ENCODE assay signal across 23 cellular contexts in the genomic region with DNA sequence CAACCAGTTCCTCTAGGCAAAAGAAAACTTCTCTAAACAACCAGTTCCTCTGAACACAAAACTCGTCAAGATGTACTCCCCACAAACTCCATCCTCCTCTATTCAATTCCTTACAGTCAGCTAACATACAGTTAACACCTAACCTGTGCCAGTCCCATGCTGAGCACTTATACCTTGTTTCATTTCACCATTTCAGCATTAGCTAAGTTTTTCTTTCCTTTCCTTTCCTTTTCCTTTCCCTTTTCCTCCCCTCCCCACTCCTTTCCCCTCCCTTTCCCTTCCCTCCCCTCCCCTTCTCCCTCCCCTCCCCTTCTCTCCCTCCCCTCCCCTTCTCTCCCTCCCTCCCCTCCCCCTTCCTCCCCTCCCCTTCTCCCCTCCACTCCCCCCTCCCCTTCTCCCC. TPM values are rescaled to one million over a fixed set of nuclear protein-coding genes. Genes with fewer than 3 reads are reported as not detected.
A peak's percentile ranks its signal among the peaks of the same experiment; 100 is the strongest.
DNase-seq lines count a peak whose midpoint lies in the region; ATAC-seq, FAIRE-seq and TF ChIP-seq lines count a peak whose summit lies in the region.
"Had no signal": no experiment of that assay in that cellular context is flagged by ENCODE, and none has a peak within 500 bp of the region (broad histone marks: within the 10 kb centered on the region; RNA-seq: fewer than 3 reads in every experiment).

No MANE protein-coding gene starts in this region.

- TF ChIP-seq POLR2A in HepG2 (IDR thresholded peaks at IDR 0.05; ENCODE audit: insufficient read depth in 1 of 2, low read depth in 2 of 2, low read length in 2 of 2) (no peak), right lobe of liver (IDR thresholded peaks at IDR 0.05) (no peak)

- no peaks in the 10 kb centered on the region for H3K4me1 Mint-ChIP-seq in central memory CD8-positive, alpha-beta T cell
- H3K4me1 Mint-ChIP-seq in stimulated activated memory B cell treated with anti-CD40 and anti-IgM and Interleukin-4, amounts not matched to agents 10 μg/mL and 1 μg/mL and 100 μg/mL, for 72 hours = no peaks in the 10 kb centered on the region

- H3K36me3 Mint-ChIP-seq in central memory CD8-positive, alpha-beta T cell (ENCODE audit: insufficient read depth) = peaks cover 16% of the 10 kb centered on the region
- peaks cover 36% of the 10 kb centered on the region for H3K36me3 Mint-ChIP-seq in stimulated activated memory B cell treated with anti-CD40 and anti-IgM and Interleukin-4, amounts not matched to agents 10 μg/mL and 1 μg/mL and 100 μg/mL, for 72 hours

- peak overlapping the region; percentile 49 for H3K27ac Mint-ChIP-seq in central memory CD8-positive, alpha-beta T cell (ENCODE audit: low read depth)
- peak overlapping the region; percentile 53 for H3K27ac Mint-ChIP-seq in stimulated activated memory B cell treated with anti-CD40 and anti-IgM and Interleukin-4, amounts not matched to agents 10 μg/mL and 1 μg/mL and 100 μg/mL, for 72 hours
- H3K27ac Mint-ChIP-seq: CD4-positive, alpha-beta T cell had no signal

- H3K27ac ChIP-seq in HepG2 (ENCODE audit: extremely low read length, insufficient read depth, low read length) = no peak overlapping the region
- no peak overlapping the region for H3K27ac ChIP-seq in right lobe of liver
- H3K27ac ChIP-seq: 22Rv1; BLaER1 treated with 17β-estradiol and CSF1 and Interleukin-3, amounts not matched to agents 10 nM and 100 nM had no signal

- DNase-seq in HepG2 (ENCODE audit: low spot score) (no peak), right lobe of liver (no peak), medulla oblongata (ENCODE audit: extremely low spot score) (no peak), NK-92 (lab: John Stamatoyannopoulos, UW; ENCODE audit: unreplicated experiment) (no peak)
- DNase-seq in central memory CD8-positive, alpha-beta T cell (ENCODE audit: low spot score in 2 of 2) = no peak
- DNase-seq: ACHN; AML-193; BE2C; Calu3; CD4-positive, alpha-beta T cell; COR-L47; DMS53; DMS79 treated with DMSO at 0.1 percent for 48 hours; GF-D8; GOT3; HCEC 1CT had no signal

- TF ChIP-seq EP300 in HepG2 (IDR thresholded peaks at IDR 0.05; ENCODE audit: low read depth in 2 of 2, low read length in 2 of 2) (no peak), HepG2 (CRISPR knock-in tag; IDR thresholded peaks at IDR 0.05; ENCODE audit: borderline replicate concordance) (no peak)

- 12% methylated on average over 1 of the region's 1 CpG for WGBS in HepG2 (ENCODE audit: low lambda C conversion rate)
- 80% methylated on average over 1 of the region's 1 CpG for whole genome bisulfite sequencing in right lobe of liver (ENCODE audit: insufficient coverage, low coverage, low lambda C conversion rate, missing lambda C conversion rate)

- no peak for FAIRE-seq in HepG2 (lab: Jason Lieb, UNC)
- FAIRE-seq: A204.1, GM12891, H54 had no signal

- H2AFZ ChIP-seq in HepG2 (ENCODE audit: low read length) = no peak overlapping the region

- no peaks in the 10 kb centered on the region for H4K20me1 ChIP-seq in HepG2 (ENCODE audit: insufficient read depth, low read length)
- H4K20me1 ChIP-seq: BLaER1 treated with 17β-estradiol and CSF1 and Interleukin-3, amounts not matched to agents 10 nM and 100 nM had no signal

- H3K4me3 ChIP-seq in HepG2 (replicated peaks in 1 of 3; ENCODE audit: insufficient read depth in 1 of 3, low read depth in 2 of 3, low read length in 3 of 3) = no peak overlapping the region
- no peak overlapping the region for H3K4me3 ChIP-seq in right lobe of liver
- H3K4me3 ChIP-seq: BLaER1 treated with 17β-estradiol and CSF1 and Interleukin-3, amounts not matched to agents 10 nM and 100 nM had no signal

- H3K36me3 ChIP-seq in HepG2 (replicated peaks in 1 of 2; ENCODE audit: control insufficient read depth in 1 of 2, insufficient read depth in 2 of 2, low read length in 2 of 2) (no peaks in the 10 kb centered on the region), right lobe of liver (peaks cover 0 to 3% (median 0%) of the 10 kb centered on the region in 4 donors)
- H3K36me3 ChIP-seq: BE2C had no signal

- H3K9me3 ChIP-seq in HepG2 (ENCODE audit: low read length) (no peaks in the 10 kb centered on the region), right lobe of liver (no peaks in the 10 kb centered on the region)
- H3K9me3 ChIP-seq: BE2C; BLaER1 treated with 17β-estradiol and CSF1 and Interleukin-3, amounts not matched to agents 10 nM and 100 nM had no signal

- BruUV-seq in HepG2 (replicated peaks; lab: Mats Ljungman, UMichigan) = no TSS peak

- no peak overlapping the region for H3K4me2 ChIP-seq in HepG2 (ENCODE audit: low read depth, low read length)
- H3K4me2 ChIP-seq: BLaER1 treated with 17β-estradiol and CSF1 and Interleukin-3, amounts not matched to agents 10 nM and 100 nM had no signal

- POLR2A ChIA-PET in HepG2 (lab: Yijun Ruan, JAX) = no interaction called here

- intact Hi-C loops in HepG2 (cut with micrococcal nuclease; ENCODE audit: unreplicated experiment) (no loop called here), right lobe of liver (cut with DNase I) (no loop called here)

- TF ChIP-seq CTCF in HepG2 (CRISPR knock-in tag; IDR thresholded peaks at IDR 0.05) = no peak
- TF ChIP-seq CTCF in right lobe of liver (IDR thresholded peaks at IDR 0.05) = no peak

- no peaks in the 10 kb centered on the region for H3K9me3 Mint-ChIP-seq in central memory CD8-positive, alpha-beta T cell
- H3K9me3 Mint-ChIP-seq in stimulated activated memory B cell treated with anti-CD40 and anti-IgM and Interleukin-4, amounts not matched to agents 10 μg/mL and 1 μg/mL and 100 μg/mL, for 72 hours = no peaks in the 10 kb centered on the region
- H3K9me3 Mint-ChIP-seq: CD4-positive, alpha-beta T cell had no signal

- TF ChIP-seq RAD21 in HepG2 (CRISPR knock-in tag; IDR thresholded peaks at IDR 0.05) = no peak

- no peaks in the 10 kb centered on the region for H3K27me3 Mint-ChIP-seq in central memory CD8-positive, alpha-beta T cell
- H3K27me3 Mint-ChIP-seq in stimulated activated memory B cell treated with anti-CD40 and anti-IgM and Interleukin-4, amounts not matched to agents 10 μg/mL and 1 μg/mL and 100 μg/mL, for 72 hours = no peaks in the 10 kb centered on the region
- H3K27me3 Mint-ChIP-seq: CD4-positive, alpha-beta T cell had no signal

- ATAC-seq in HepG2 (no peak), right lobe of liver (no peak)
- no peak for ATAC-seq in central memory CD8-positive, alpha-beta T cell (replicated peaks; ENCODE audit: extremely low read depth, poor library complexity, severe bottlenecking)
- ATAC-seq in stimulated activated memory B cell treated with anti-CD40 and anti-IgM and Interleukin-4, amounts not matched to agents 10 μg/mL and 1 μg/mL and 100 μg/mL, for 72 hours = no peak

- H3K4me1 ChIP-seq in HepG2 (ENCODE audit: insufficient read depth, low read length) (no peaks in the 10 kb centered on the region), right lobe of liver (no peaks in the 10 kb centered on the region)
- H3K4me1 ChIP-seq: BE2C had no signal

- H3K27me3 ChIP-seq in HepG2 (ENCODE audit: control insufficient read depth in 1 of 2, insufficient read depth in 2 of 2, low read length in 2 of 2) (no peaks in the 10 kb centered on the region), right lobe of liver (no peaks in the 10 kb centered on the region)
- H3K27me3 ChIP-seq: BE2C; BLaER1 treated with 17β-estradiol and CSF1 and Interleukin-3, amounts not matched to agents 10 nM and 100 nM had no signal

- no peak overlapping the region for H3K9ac ChIP-seq in HepG2 (ENCODE audit: insufficient read depth, low read depth, low read length)
- H3K9ac ChIP-seq: BLaER1 treated with 17β-estradiol and CSF1 and Interleukin-3, amounts not matched to agents 10 nM and 100 nM had no signal

- in situ Hi-C loops in HepG2 (cut with HindIII; ENCODE audit: extremely low pct_ligation_motif_present, low pct_unique_long_range_greater_than_20kb) = no loop called here

- CTCF ChIA-PET in HepG2 (lab: Yijun Ruan, JAX; ENCODE audit: low intra/inter-chr PET ratio, low total read pairs) = no interaction called here

- H3K79me2 ChIP-seq in HepG2 (ENCODE audit: insufficient read depth, low read length) = no peaks in the 10 kb centered on the region

- no peak overlapping the region for H3K4me3 Mint-ChIP-seq in central memory CD8-positive, alpha-beta T cell
- no peak overlapping the region for H3K4me3 Mint-ChIP-seq in stimulated activated memory B cell treated with anti-CD40 and anti-IgM and Interleukin-4, amounts not matched to agents 10 μg/mL and 1 μg/mL and 100 μg/mL, for 72 hours
- H3K4me3 Mint-ChIP-seq: CD14-positive monocyte; CD4-positive, alpha-beta T cell had no signal

TF ChIP-seq in HepG2, 621 proteins besides CTCF, POLR2A, EP300 and RAD21:
- TF ChIP-seq PCBP2 (optimal IDR thresholded peaks at IDR 0.05; ENCODE audit: low read depth, low read length, poor library complexity, severe bottlenecking) = peak; percentile 57
- peak; percentile 45 for TF ChIP-seq HNRNPK (IDR thresholded peaks at IDR 0.05; ENCODE audit: low read depth, low read length, poor library complexity, severe bottlenecking)
- TF ChIP-seq CHD2 (IDR thresholded peaks at IDR 0.05; ENCODE audit: low read depth, low read length) = no peak

RNA-seq across cellular contexts. Expression of gene HERC6, which starts 13.1 kb away (rescaled TPM):
- total RNA-seq in HepG2 (2016; rRNA removed; fragmentation: Illumina TruSeq; extraction: Trizol) (2.0 and 2.7 TPM in 2 replicates), right lobe of liver (1 to 10 TPM; 1.7 to 4.2 (median 3.6) TPM)
- 0.30 and 0.35 TPM in 2 replicates for total RNA-seq in HepG2 (2016; cell fraction: cytosol; rRNA removed; fragmentation: Illumina TruSeq; extraction: Trizol; ENCODE audit: low read depth)
- 1.4 and 2.3 TPM in 2 replicates for total RNA-seq in HepG2 (2016; cell fraction: insoluble cytoplasmic fraction; rRNA removed; fragmentation: Illumina TruSeq; extraction: Trizol)
- total RNA-seq in HepG2 (2016; cell fraction: membrane; rRNA removed; fragmentation: Illumina TruSeq; extraction: Trizol) = 0.76 and 0.77 TPM in 2 replicates
- 1.4 and 2.1 TPM in 2 replicates for total RNA-seq in HepG2 (2016; cell fraction: nucleus; rRNA removed; fragmentation: Illumina TruSeq; extraction: Trizol)
- polyA plus RNA-seq in HepG2 (2011; rRNA removed) = 0.50 TPM in 2 replicates
- 0.10 and 0.16 TPM in 2 replicates for polyA plus RNA-seq in HepG2 (2011; cell fraction: cytosol; rRNA removed)
- polyA plus RNA-seq in HepG2 (2011; cell fraction: nucleus; rRNA removed) = 0.61 and 1.0 TPM in 2 replicates
- 0.44 TPM in 2 replicates for polyA plus RNA-seq in HepG2 (2012)
- 0.07 and 0.15 TPM in 2 replicates for polyA plus RNA-seq in HepG2 (2016; cell fraction: cytosol; fragmentation: Illumina TruSeq; extraction: Trizol; ENCODE audit: low read depth)
- polyA plus RNA-seq in HepG2 (2016; cell fraction: insoluble cytoplasmic fraction; fragmentation: Illumina TruSeq; extraction: Trizol; ENCODE audit: low read depth) = 1.2 and 1.7 TPM in 2 replicates
- polyA plus RNA-seq in HepG2 (2016; cell fraction: membrane; fragmentation: Illumina TruSeq; extraction: Trizol; ENCODE audit: low read depth) = 0.30 and 0.32 TPM in 2 replicates
- polyA plus RNA-seq in HepG2 (2016; cell fraction: nucleus; fragmentation: Illumina TruSeq; extraction: Trizol; ENCODE audit: insufficient read depth, low read depth) = 1.4 and 1.6 TPM in 2 replicates
- 4.0 and 24.9 TPM in 2 replicates for polyA minus RNA-seq in HepG2 (2011; rRNA and poly(A)+ RNA removed; ENCODE audit: low replicate concordance)
- 0.79 TPM in 1 of 2 replicates, not detected in the other for polyA minus RNA-seq in HepG2 (2011; cell fraction: cytosol; rRNA and poly(A)+ RNA removed)
- polyA minus RNA-seq in HepG2 (2011; cell fraction: nucleus; rRNA and poly(A)+ RNA removed) = 0.64 and 1.7 TPM in 2 replicates
